8 cellular contexts compared by ENCODE assay signal in the genomic region with DNA sequence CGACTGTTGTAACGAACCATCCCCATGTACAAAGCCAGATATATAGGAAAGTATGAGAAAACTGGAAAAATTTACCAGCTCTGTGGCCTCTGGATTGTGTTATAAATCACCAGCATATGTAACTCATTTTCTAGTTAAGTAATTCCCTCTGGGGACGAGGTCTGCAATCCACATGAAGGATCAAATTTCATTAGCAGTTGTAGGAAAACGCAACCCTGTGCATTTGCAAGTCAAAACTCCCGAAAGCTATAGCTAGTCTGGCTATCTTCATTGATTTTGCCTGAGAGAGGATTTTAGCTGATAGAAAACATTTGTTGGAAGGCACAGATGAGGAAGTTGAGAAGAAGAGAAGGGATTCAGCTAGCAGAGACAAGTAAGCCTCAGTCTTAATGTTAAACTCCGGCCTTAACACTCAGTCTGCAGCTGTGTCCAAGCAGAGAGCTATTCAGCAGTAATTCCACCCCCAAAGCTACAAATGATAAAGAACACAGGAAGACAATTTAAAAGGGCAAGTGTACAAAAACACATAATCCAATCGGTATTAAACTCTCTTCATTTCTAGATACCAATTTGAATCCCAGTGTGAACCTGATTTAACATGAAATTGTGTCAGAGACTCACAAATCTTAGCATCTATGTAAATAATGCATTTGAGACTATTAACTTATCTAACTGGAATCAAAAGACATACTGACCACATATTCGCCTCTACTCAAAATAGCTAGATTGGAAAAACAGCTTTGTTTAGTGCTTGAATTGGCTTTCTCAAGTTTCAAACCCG. TPM values are rescaled to one million over a fixed set of nuclear protein-coding genes. Genes with fewer than 3 reads are reported as not detected.
DNase-seq lines count a peak whose midpoint lies in the region; ATAC-seq and TF ChIP-seq lines count a peak whose summit lies in the region.

No MANE protein-coding gene starts in this region.

- ATAC-seq in GM21529 (IDR thresholded peaks at IDR 0.05; ENCODE audit: unreplicated experiment) (peak; percentile 29), mucosa of descending colon (peak; percentile 16), GM21528 (IDR thresholded peaks at IDR 0.05; ENCODE audit: low FRiP score, unreplicated experiment) (no peak), GM18907 (IDR thresholded peaks at IDR 0.05; ENCODE audit: unreplicated experiment) (no peak), GM21515 (IDR thresholded peaks at IDR 0.05; ENCODE audit: unreplicated experiment) (no peak)

- intact Hi-C loops in mucosa of descending colon (cut with DNase I, micrococcal nuclease): no loop called here

- H3K4me1 ChIP-seq in mucosa of descending colon (ENCODE audit: low read depth): no peaks in the 10 kb centered on the region

- no peak overlapping the region for H3K4me3 ChIP-seq in mucosa of descending colon

- DNase-seq in AML-193 (lab: John Stamatoyannopoulos, UW) (peak; percentile 10 to 24), NCI-H524 treated with DMSO at 0.1 percent for 48 hours (lab: John Stamatoyannopoulos, UW) (peak; percentile 46), dermis microvascular lymphatic vessel endothelial cell (ENCODE audit: low read depth in 2 of 2) (peak; percentile 56 to 78), mucosa of descending colon (no peak)

- no peaks in the 10 kb centered on the region for H3K9me3 ChIP-seq in mucosa of descending colon

- TF ChIP-seq CTCF in mucosa of descending colon (IDR thresholded peaks at IDR 0.05): no peak

- H3K36me3 ChIP-seq in mucosa of descending colon (ENCODE audit: low read depth): no peaks in the 10 kb centered on the region

RNA-seq across cellular contexts. Expression of a gene that starts 54.2 kb away (rescaled TPM):
- 25.8 and 28.1 TPM in 2 replicates for total RNA-seq in dermis microvascular lymphatic vessel endothelial cell
- total RNA-seq in mucosa of descending colon: 10 to 100 TPM; 21.0 to 26.2 (median 23.0) TPM

Comparison
In these comparisons a context has a peak if more than half of its experiments do, and no peak if none do; other contexts are left out.
1. DNase-seq: peak in AML-193 (2 of 2), NCI-H524 treated with DMSO at 0.1 percent for 48 hours (single experiment) and dermis microvascular lymphatic vessel endothelial cell (2 of 2); none in mucosa of descending colon (0 of 3).
2. ATAC-seq: peak in GM21529 (single experiment) and mucosa of descending colon (single experiment); none in GM21528 (single experiment), GM18907 (single experiment) and GM21515 (single experiment).